Comparison of ENCODE assay signal across 8 cellular contexts in the genomic region with DNA sequence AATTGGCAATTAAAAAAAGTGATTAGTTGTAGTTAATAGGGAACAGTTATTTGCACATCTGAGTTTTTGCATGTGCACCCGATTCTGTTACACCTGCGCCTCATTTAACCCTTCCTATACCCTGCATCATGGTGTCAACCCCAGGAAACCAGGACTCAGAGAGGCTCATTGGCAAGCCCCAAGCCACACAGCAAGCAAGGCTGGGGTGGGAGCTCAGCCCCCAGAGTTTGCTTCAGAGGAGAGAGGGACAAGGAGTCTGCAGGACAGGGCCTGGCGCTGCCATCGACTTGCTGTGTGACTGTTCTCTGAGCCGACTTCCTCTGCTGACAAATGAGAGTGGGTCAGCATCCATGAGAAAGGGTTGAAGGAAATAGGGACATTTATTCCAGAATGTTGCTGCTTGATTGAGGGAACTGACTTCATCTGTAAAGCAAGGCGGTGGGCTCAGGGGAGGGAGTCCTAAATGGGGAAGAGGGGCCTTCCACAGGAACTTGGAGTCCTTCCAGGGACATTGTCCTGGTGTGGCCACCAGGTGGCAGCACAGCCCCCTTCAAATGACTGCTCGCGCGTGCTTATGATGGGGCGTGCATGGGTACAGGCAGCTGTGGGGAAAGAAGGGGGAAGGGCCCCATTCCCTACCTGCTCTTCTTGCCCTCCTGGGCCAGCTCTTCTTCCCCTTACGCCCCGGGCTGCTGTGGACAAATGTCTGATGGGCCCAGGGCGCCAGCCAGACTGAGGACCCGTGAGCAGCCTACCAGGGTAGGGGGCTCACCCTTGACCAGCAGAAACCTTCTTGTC. TPM values are rescaled to one million over a fixed set of nuclear protein-coding genes. Genes with fewer than 3 reads are reported as not detected.
A peak's percentile ranks its signal among the peaks of the same experiment; 100 is the strongest.
DNase-seq lines count a peak whose midpoint lies in the region; ATAC-seq and TF ChIP-seq lines count a peak whose summit lies in the region.

No MANE protein-coding gene starts in this region.

- no peak overlapping the region for H3K4me3 ChIP-seq in heart left ventricle

- peaks cover 1% of the 10 kb centered on the region for H3K9me3 Mint-ChIP-seq in activated naive CD8-positive, alpha-beta T cell treated with anti-CD3 and anti-CD28 coated beads, Interleukin-2, amount 10 ng/mL, durations not matched to agents 7 days and 5 days

- ATAC-seq in activated naive CD8-positive, alpha-beta T cell treated with anti-CD3 and anti-CD28 coated beads, Interleukin-2, amount 10 ng/mL, durations not matched to agents 7 days and 5 days (ENCODE audit: low read depth) = peak; percentile 83
- peak in 3 of 4 donors; percentile 9 to 60 (median 51) for ATAC-seq in heart left ventricle
- ATAC-seq in GM19324 (IDR thresholded peaks at IDR 0.05; ENCODE audit: low FRiP score, unreplicated experiment) = no peak
- ATAC-seq in GM21825 (IDR thresholded peaks at IDR 0.05; ENCODE audit: unreplicated experiment) = no peak

- no peak overlapping the region for H3K4me3 Mint-ChIP-seq in activated naive CD8-positive, alpha-beta T cell treated with anti-CD3 and anti-CD28 coated beads, Interleukin-2, amount 10 ng/mL, durations not matched to agents 7 days and 5 days

- no peaks in the 10 kb centered on the region for H3K36me3 Mint-ChIP-seq in activated naive CD8-positive, alpha-beta T cell treated with anti-CD3 and anti-CD28 coated beads, Interleukin-2, amount 10 ng/mL, durations not matched to agents 7 days and 5 days

- in situ Hi-C loops in G401 (cut with HindIII; ENCODE audit: low sequenced_read_pairs) = no loop called here

- H3K27ac ChIP-seq in heart left ventricle = no peak overlapping the region

- peaks cover 2% of the 10 kb centered on the region for H3K4me1 Mint-ChIP-seq in activated naive CD8-positive, alpha-beta T cell treated with anti-CD3 and anti-CD28 coated beads, Interleukin-2, amount 10 ng/mL, durations not matched to agents 7 days and 5 days

- no peaks in the 10 kb centered on the region for H3K27me3 ChIP-seq in heart left ventricle

- peaks cover 0 to 7% (median 0%) of the 10 kb centered on the region in 12 donors for H3K9me3 ChIP-seq in heart left ventricle

- no peak for TF ChIP-seq POLR2A in heart left ventricle (IDR thresholded peaks at IDR 0.05)

- no peak overlapping the region for H3K27ac Mint-ChIP-seq in activated naive CD8-positive, alpha-beta T cell treated with anti-CD3 and anti-CD28 coated beads, Interleukin-2, amount 10 ng/mL, durations not matched to agents 7 days and 5 days

- WGBS in heart left ventricle, 4 donors = 35 to 40% (median 36%) methylated on average over 14 of the region's 14 CpGs

- POLR2A ChIA-PET in activated naive CD8-positive, alpha-beta T cell treated with anti-CD3 and anti-CD28 coated beads, Interleukin-2, amount 10 ng/mL, durations not matched to agents 7 days and 5 days (lab: Charles Lee) = no interaction called here

- peak; percentile 85 to 96 (median 90) for TF ChIP-seq CTCF in heart left ventricle (IDR thresholded peaks at IDR 0.05)

- H3K4me1 ChIP-seq in heart left ventricle = peaks cover 0 to 27% (median 12%) of the 10 kb centered on the region in 12 donors

- H3K36me3 ChIP-seq in heart left ventricle = no peaks in the 10 kb centered on the region

- DNase-seq in G401 (ENCODE audit: low spot score) (peak; percentile 72), NCI-H1105 treated with DMSO at 0.1 percent for 48 hours (lab: John Stamatoyannopoulos, UW) (peak; percentile 79), T follicular helper cell (ENCODE audit: low read depth) (peak; percentile 56), heart left ventricle (peak; percentile 57 to 85 (median 64)), retina (peak; percentile 88)
- DNase-seq in activated naive CD8-positive, alpha-beta T cell treated with anti-CD3 and anti-CD28 coated beads, Interleukin-2, amount 10 ng/mL, durations not matched to agents 7 days and 5 days = peak; percentile 85

- H3K27me3 Mint-ChIP-seq in activated naive CD8-positive, alpha-beta T cell treated with anti-CD3 and anti-CD28 coated beads, Interleukin-2, amount 10 ng/mL, durations not matched to agents 7 days and 5 days = peaks cover 10% of the 10 kb centered on the region

- intact Hi-C loops in heart left ventricle (cut with DNase I) = loop anchor here (1.0 to 10.0 kb wide), 19 partner anchors 68 to 680 kb away; a partner anchor contains a TSS

RNA-seq across cellular contexts. Expression of a gene that starts 51.6 kb away (rescaled TPM):
- total RNA-seq in G401 (2014; rRNA removed; shearing (Covaris generic)) = 1.4 and 3.8 TPM in 2 replicates
- total RNA-seq in activated naive CD8-positive, alpha-beta T cell treated with anti-CD3 and anti-CD28 coated beads, Interleukin-2, amount 10 ng/mL, durations not matched to agents 7 days and 5 days = 10 to 100 TPM in 1 of 2 experiments, 1 to 10 TPM in 1; 7.4 to 10.2 TPM
- total RNA-seq in heart left ventricle = 10 to 100 TPM in 4 of 9 donors, 1 to 10 TPM in 5; 5.3 to 15.1 (median 7.6) TPM
- 1 to 10 TPM; 4.1 to 9.3 TPM for polyA plus RNA-seq in heart left ventricle

Comparison
In these comparisons a context has a peak if more than half of its experiments do, and no peak if none do; other contexts are left out.
1. ATAC-seq: peak in activated naive CD8-positive, alpha-beta T cell treated with anti-CD3 and anti-CD28 coated beads, Interleukin-2, amount 10 ng/mL, durations not matched to agents 7 days and 5 days (single experiment) and heart left ventricle (3 of 4); none in GM19324 (single experiment) and GM21825 (single experiment).
2. Peak in every context shown above with its lines, with median percentiles within 50 percentile points of each other: DNase-seq.